9 cellular contexts compared by ENCODE assay signal in the genomic region with DNA sequence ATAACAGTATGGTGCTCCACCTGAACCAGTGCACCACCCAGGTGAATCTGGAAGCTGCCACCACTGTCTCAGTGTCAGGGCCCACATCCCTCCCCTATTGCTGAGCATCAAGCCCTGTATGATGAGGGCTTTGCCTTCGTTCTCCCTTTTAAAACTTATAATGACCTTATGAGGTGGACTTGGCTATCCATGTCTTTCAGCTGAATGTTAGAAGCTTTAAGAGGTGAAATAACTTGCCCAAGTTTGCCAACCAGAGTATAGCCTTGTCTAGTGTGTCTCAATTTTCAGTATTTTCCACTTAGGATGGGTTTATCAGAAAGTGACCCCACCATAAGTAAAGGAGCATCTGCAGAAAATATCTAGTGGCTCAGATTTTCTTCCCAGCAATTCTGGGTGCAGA.
"Had no signal": no experiment of that assay in that cellular context is flagged by ENCODE, and none has a peak within 500 bp of the region (broad histone marks: within the 10 kb centered on the region; RNA-seq: fewer than 3 reads in every experiment).

No MANE protein-coding gene starts in this region.

- H2AFZ ChIP-seq: GM23248 had no signal

- H3K27ac Mint-ChIP-seq: HFFc6 had no signal

- FAIRE-seq: H1, H54 had no signal

- H3K27ac ChIP-seq: GM23248 had no signal

- ATAC-seq: HCT116 had no signal

- H3K4me3 ChIP-seq: GM23248, HAP-1 had no signal

- H3K9ac ChIP-seq: GM23248 had no signal

- H3K4me1 ChIP-seq: HAP-1 had no signal

- H3K9me3 ChIP-seq: HAP-1 had no signal

- H3K4me3 Mint-ChIP-seq: HFFc6 had no signal

- H3K36me3 ChIP-seq: HAP-1 had no signal

- DNase-seq: GM23248, GOT3, H7, HCEC 1CT, HFFc6 had no signal
